Comparison of ENCODE assay signal across 8 cellular contexts in genomic region chr1:171740987-171741871, GRCh38. TPM values are rescaled to one million over a fixed set of nuclear protein-coding genes. Genes with fewer than 3 reads are reported as not detected.
A peak's percentile ranks its signal among the peaks of the same experiment; 100 is the strongest.
DNase-seq lines count a peak whose midpoint lies in the region; ATAC-seq and TF ChIP-seq lines count a peak whose summit lies in the region.

No MANE protein-coding gene starts in this region.

- peak overlapping the region; percentile 72 for H3K4me3 ChIP-seq in HFF-Myc (replicated peaks; ENCODE audit: low read depth, low read length)

- peak; percentile 58 for DNase-seq in ELR (ENCODE audit: low read depth)
- no peak for DNase-seq in HFF-Myc (ENCODE audit: extremely low read depth, low read depth)
- DNase-seq in NCI-H1694 (lab: John Stamatoyannopoulos, UW), result peak; percentile 14
- DNase-seq in cerebellum (ENCODE audit: low spot score), result peak; percentile 49
- peak; percentile 45 to 62 for DNase-seq in left colon
- peak; percentile 51 for DNase-seq in stimulated activated CD4-positive, alpha-beta T cell treated with anti-CD3 and anti-CD28 coated beads, Interleukin-4, amount 100 ng/mL, for 24 hours
- DNase-seq in mesenteric fat pad (ENCODE audit: low spot score), result no peak

- peak overlapping the region; percentile 94 for H3K27ac ChIP-seq in VCaP

- peak; percentile 3 for TF ChIP-seq CTCF in HFF-Myc (IDR thresholded peaks at IDR 0.05; ENCODE audit: low read depth, low read length, missing control alignments)
- peak; percentile 10; the same call in 1 of the 2 replicates for TF ChIP-seq CTCF in VCaP (conservative IDR thresholded peaks at IDR 0.05)

- intact Hi-C loops in left colon (cut with DNase I, micrococcal nuclease), result no loop called here

- ATAC-seq in left colon, result peak; percentile 49

RNA-seq across cellular contexts. Expression of gene VAMP4, which starts 0.6 kb away (rescaled TPM):
- total RNA-seq in cerebellum (18.5 TPM), left colon (10 to 100 TPM in 1 of 2 donors, 1 to 10 TPM in 1; 8.8 to 10.1 TPM), mesenteric fat pad (15.8 TPM)

RNA-seq across cellular contexts. Expression of gene METTL13, which starts 40.2 kb away (rescaled TPM):
- total RNA-seq in cerebellum, result 15.6 TPM
- 10 to 100 TPM; 22.1 to 24.8 TPM for total RNA-seq in left colon
- 22.1 TPM for total RNA-seq in mesenteric fat pad

Comparison
In these comparisons a context has a peak if more than half of its experiments do, and no peak if none do; other contexts are left out.
1. DNase-seq: peak in ELR (single experiment), NCI-H1694 (single experiment), cerebellum (single experiment), left colon (2 of 2) and stimulated activated CD4-positive, alpha-beta T cell treated with anti-CD3 and anti-CD28 coated beads, Interleukin-4, amount 100 ng/mL, for 24 hours (single experiment); none in HFF-Myc (single experiment) and mesenteric fat pad (single experiment).